ENCODE assay signal across 15 cellular contexts in genomic region chr10:80410122-80410521, GRCh38. TPM values are rescaled to one million over a fixed set of nuclear protein-coding genes. Genes with fewer than 3 reads are reported as not detected.
DNase-seq lines count a peak whose midpoint lies in the region; ATAC-seq and TF ChIP-seq lines count a peak whose summit lies in the region.
"Had no signal": no experiment of that assay in that cellular context is flagged by ENCODE, and none has a peak within 500 bp of the region (broad histone marks: within the 10 kb centered on the region; RNA-seq: fewer than 3 reads in every experiment).

No MANE protein-coding gene starts in this region.

- peaks cover 47% of the 10 kb centered on the region for H3K4me1 Mint-ChIP-seq in activated T-cell treated with anti-CD3 and anti-CD28 coated beads, Interleukin-2, amount 50 U/mL, for 24 hours (ENCODE audit: low read depth)
- H3K4me1 Mint-ChIP-seq in activated T-cell treated with anti-CD3 and anti-CD28 coated beads, Interleukin-2, amount 50 U/mL, for 72 hours (ENCODE audit: low read depth) = peaks cover 54% of the 10 kb centered on the region
- H3K4me1 Mint-ChIP-seq in endothelial cell (ENCODE audit: unreplicated experiment) = peaks cover 77% of the 10 kb centered on the region

- intact Hi-C loops in thyroid gland (cut with DNase I) (no loop called here), adrenal gland (cut with DNase I) (no loop called here)

- no peaks in the 10 kb centered on the region for H3K9me3 Mint-ChIP-seq in activated T-cell treated with anti-CD3 and anti-CD28 coated beads, Interleukin-2, amount 50 U/mL, for 24 hours
- no peaks in the 10 kb centered on the region for H3K9me3 Mint-ChIP-seq in activated T-cell treated with anti-CD3 and anti-CD28 coated beads, Interleukin-2, amount 50 U/mL, for 72 hours
- H3K9me3 Mint-ChIP-seq in endothelial cell (ENCODE audit: unreplicated experiment) = no peaks in the 10 kb centered on the region

- no peak overlapping the region for H3K27ac Mint-ChIP-seq in activated T-cell treated with anti-CD3 and anti-CD28 coated beads, Interleukin-2, amount 50 U/mL, for 24 hours
- H3K27ac Mint-ChIP-seq in activated T-cell treated with anti-CD3 and anti-CD28 coated beads, Interleukin-2, amount 50 U/mL, for 72 hours = no peak overlapping the region
- H3K27ac Mint-ChIP-seq in endothelial cell (ENCODE audit: unreplicated experiment) = no peak overlapping the region

- H3K9me3 ChIP-seq in muscle layer of colon (ENCODE audit: low read length) (no peaks in the 10 kb centered on the region), thyroid gland (no peaks in the 10 kb centered on the region), adrenal gland (replicated peaks in 1 of 3) (no peaks in the 10 kb centered on the region)
- H3K9me3 ChIP-seq: esophagus muscularis mucosa, uterus had no signal

- H3K36me3 ChIP-seq in muscle layer of colon (ENCODE audit: insufficient read depth, low read length) = no peaks in the 10 kb centered on the region
- H3K36me3 ChIP-seq in thyroid gland = no peaks in the 10 kb centered on the region
- H3K36me3 ChIP-seq in adrenal gland (replicated peaks in 1 of 2) = no peaks in the 10 kb centered on the region
- H3K36me3 ChIP-seq: esophagus muscularis mucosa, uterus had no signal

- H3K36me3 Mint-ChIP-seq in activated T-cell treated with anti-CD3 and anti-CD28 coated beads, Interleukin-2, amount 50 U/mL, for 24 hours (ENCODE audit: low read depth) = no peaks in the 10 kb centered on the region
- H3K36me3 Mint-ChIP-seq in activated T-cell treated with anti-CD3 and anti-CD28 coated beads, Interleukin-2, amount 50 U/mL, for 72 hours (ENCODE audit: insufficient read depth in 2 of 2) = no peaks in the 10 kb centered on the region
- H3K36me3 Mint-ChIP-seq in endothelial cell (ENCODE audit: low read depth, unreplicated experiment) = peaks cover 34% of the 10 kb centered on the region

- TF ChIP-seq CTCF in endothelial cell (IDR thresholded peaks at IDR 0.05; ENCODE audit: unreplicated experiment) (no peak), thyroid gland (IDR thresholded peaks at IDR 0.05) (no peak), adrenal gland (IDR thresholded peaks at IDR 0.05) (no peak)

- H3K4me3 Mint-ChIP-seq in activated T-cell treated with anti-CD3 and anti-CD28 coated beads, Interleukin-2, amount 50 U/mL, for 24 hours = peak overlapping the region; percentile 42
- no peak overlapping the region for H3K4me3 Mint-ChIP-seq in activated T-cell treated with anti-CD3 and anti-CD28 coated beads, Interleukin-2, amount 50 U/mL, for 72 hours
- H3K4me3 Mint-ChIP-seq in endothelial cell (ENCODE audit: unreplicated experiment) = peak overlapping the region; percentile 89

- H3K27me3 ChIP-seq in muscle layer of colon (ENCODE audit: control insufficient read depth in 1 of 2, insufficient read depth in 2 of 2, low read length in 2 of 2) (no peaks in the 10 kb centered on the region), thyroid gland (no peaks in the 10 kb centered on the region), adrenal gland (no peaks in the 10 kb centered on the region)
- H3K27me3 ChIP-seq: uterus had no signal

- H3K27me3 Mint-ChIP-seq in activated T-cell treated with anti-CD3 and anti-CD28 coated beads, Interleukin-2, amount 50 U/mL, for 24 hours = no peaks in the 10 kb centered on the region
- H3K27me3 Mint-ChIP-seq in activated T-cell treated with anti-CD3 and anti-CD28 coated beads, Interleukin-2, amount 50 U/mL, for 72 hours (ENCODE audit: low read depth) = peaks cover 6% of the 10 kb centered on the region
- peaks cover 14% of the 10 kb centered on the region for H3K27me3 Mint-ChIP-seq in endothelial cell (ENCODE audit: unreplicated experiment)

- no peak for DNase-seq in activated T-cell treated with anti-CD3 and anti-CD28 coated beads, Interleukin-2, amount 50 U/mL, for 24 hours
- no peak for DNase-seq in activated T-cell treated with anti-CD3 and anti-CD28 coated beads, Interleukin-2, amount 50 U/mL, for 72 hours
- DNase-seq in endothelial cell (ENCODE audit: low spot score) = no peak
- peak in 1 of 2 donors; percentile 14 for DNase-seq in thyroid gland
- DNase-seq in activated CD4-positive, alpha-beta T cell treated with anti-CD3 and anti-CD28 coated beads, Interleukin-2, amount 50 U/mL, for 48 hours = no peak
- no peak for DNase-seq in adrenal gland
- no peak for DNase-seq in NCI-H1694 treated with DMSO at 0.1 percent for 48 hours (lab: John Stamatoyannopoulos, UW)
- DNase-seq: activated CD4-positive, alpha-beta T cell treated with anti-CD3 and anti-CD28 coated beads, Interleukin-2, amount 50 U/mL, for 4 hours; NCI-H345; uterus had no signal

- peak overlapping the region in 1 of 2 donors; percentile 13 for H3K4me3 ChIP-seq in muscle layer of colon (ENCODE audit: low read depth in 1 of 2, low read length in 2 of 2)
- H3K4me3 ChIP-seq in thyroid gland (replicated peaks in 1 of 3) = no peak overlapping the region
- H3K4me3 ChIP-seq in adrenal gland = no peak overlapping the region
- H3K4me3 ChIP-seq: uterus had no signal

- ATAC-seq in activated T-cell treated with anti-CD3 and anti-CD28 coated beads, Interleukin-2, amount 50 U/mL, for 72 hours (replicated peaks in 1 of 2) = no peak

- WGBS in thyroid gland, 2 donors = 73 to 76% methylated on average over 2 of the region's 2 CpGs
- WGBS in adrenal gland, 4 donors = 69 to 79% (median 72%) methylated on average over 2 of the region's 2 CpGs

- H3K4me1 ChIP-seq in muscle layer of colon (ENCODE audit: insufficient read depth, low read length) (peaks cover 63% of the 10 kb centered on the region), thyroid gland (peaks cover 51 to 63% of the 10 kb centered on the region in 2 donors), adrenal gland (replicated peaks in 1 of 2) (peaks cover 0 to 33% of the 10 kb centered on the region in 2 donors)

- H3K9ac ChIP-seq in muscle layer of colon (ENCODE audit: low read length) = no peak overlapping the region
- H3K9ac ChIP-seq: KMS-11 had no signal

- no peak for TF ChIP-seq POLR2A in thyroid gland (IDR thresholded peaks at IDR 0.05)
- TF ChIP-seq POLR2A in adrenal gland (IDR thresholded peaks at IDR 0.05) = no peak

- H3K27ac ChIP-seq in muscle layer of colon (ENCODE audit: low read depth, low read length) (peak overlapping the region; percentile 61), thyroid gland (peak overlapping the region in 2 of 3 donors; percentile 93 to 98), adrenal gland (peak overlapping the region in 1 of 5 donors; percentile 32)
- H3K27ac ChIP-seq: KMS-11 had no signal

RNA-seq across cellular contexts. Expression of gene PRXL2A, which starts 1.8 kb away (rescaled TPM):
- total RNA-seq in activated T-cell treated with anti-CD3 and anti-CD28 coated beads, Interleukin-2, amount 50 U/mL, for 72 hours = 10 to 100 TPM; 11.0 to 15.5 TPM
- total RNA-seq in endothelial cell (ENCODE audit: unreplicated experiment) (147 TPM), thyroid gland (10 to 100 TPM; 68.2 to 93.3 (median 79.7) TPM), adrenal gland (10 to 100 TPM; 12.7 to 49.5 (median 21.1) TPM)
- polyA plus RNA-seq in adrenal gland = 10 to 100 TPM; 24.0 to 42.6 (median 35.8) TPM

RNA-seq across cellular contexts. Expression of gene TSPAN14, which starts 44.0 kb away (rescaled TPM):
- total RNA-seq in activated T-cell treated with anti-CD3 and anti-CD28 coated beads, Interleukin-2, amount 50 U/mL, for 72 hours = 10 to 100 TPM; 44.2 to 47.8 TPM
- total RNA-seq in endothelial cell (ENCODE audit: unreplicated experiment) (147 TPM), thyroid gland (10 to 100 TPM; 61.6 to 83.4 (median 77.9) TPM), adrenal gland (100 to 1,000 TPM in 1 of 8 donors, 10 to 100 TPM in 7; 31.4 to 112 (median 54.6) TPM)
- polyA plus RNA-seq in adrenal gland = 10 to 100 TPM; 13.1 to 19.5 (median 17.9) TPM

RNA-seq across cellular contexts. Expression of gene DYDC2, which starts 53.5 kb away (rescaled TPM):
- not detected for total RNA-seq in activated T-cell treated with anti-CD3 and anti-CD28 coated beads, Interleukin-2, amount 50 U/mL, for 72 hours
- not detected for total RNA-seq in endothelial cell (ENCODE audit: unreplicated experiment)
- not detected for total RNA-seq in thyroid gland
- not detected for total RNA-seq in adrenal gland
- not detected for polyA plus RNA-seq in adrenal gland
- total RNA-seq: esophagus muscularis mucosa had no signal
- polyA plus RNA-seq: AG04450 had no signal

RNA-seq across cellular contexts. Expression of gene DYDC1, which starts 53.6 kb away (rescaled TPM):
- total RNA-seq in activated T-cell treated with anti-CD3 and anti-CD28 coated beads, Interleukin-2, amount 50 U/mL, for 72 hours = not detected
- total RNA-seq in endothelial cell (ENCODE audit: unreplicated experiment) = not detected
- 1 to 10 TPM in 1 of 4 donors, not detected in 3; 1.1 TPM for total RNA-seq in thyroid gland
- not detected for total RNA-seq in adrenal gland
- not detected for polyA plus RNA-seq in adrenal gland
- total RNA-seq: esophagus muscularis mucosa, H1, uterus had no signal
- polyA plus RNA-seq: AG04450, H1 had no signal

Comparison
In these comparisons a context has a peak if more than half of its experiments do, and no peak if none do; other contexts are left out.
1. H3K4me3 Mint-ChIP-seq: peak in activated T-cell treated with anti-CD3 and anti-CD28 coated beads, Interleukin-2, amount 50 U/mL, for 24 hours (single experiment) and endothelial cell (single experiment); none in activated T-cell treated with anti-CD3 and anti-CD28 coated beads, Interleukin-2, amount 50 U/mL, for 72 hours (0 of 2).